In genomic region chr15:35698331-35698730, GRCh38 we compare ENCODE assay signal across 1 cellular context.
TF ChIP-seq lines count a peak whose summit lies in the region.

No MANE protein-coding gene starts in this region.

TF ChIP-seq in GM23338, 12 proteins besides CTCF, POLR2A, EP300 and RAD21 (continued from another document):
- TF ChIP-seq ZNF462 (CRISPR knock-in tag; IDR thresholded peaks at IDR 0.05), result no peak
- TF ChIP-seq JUNB (IDR thresholded peaks at IDR 0.05; ENCODE audit: unreplicated experiment), result no peak
- TF ChIP-seq STAT1 (IDR thresholded peaks at IDR 0.05; ENCODE audit: unreplicated experiment), result no peak
- no peak for TF ChIP-seq POLR2AphosphoS5 (IDR thresholded peaks at IDR 0.05; ENCODE audit: low read depth)
- TF ChIP-seq REST (IDR thresholded peaks at IDR 0.05; ENCODE audit: unreplicated experiment), result no peak
